In the genomic region with DNA sequence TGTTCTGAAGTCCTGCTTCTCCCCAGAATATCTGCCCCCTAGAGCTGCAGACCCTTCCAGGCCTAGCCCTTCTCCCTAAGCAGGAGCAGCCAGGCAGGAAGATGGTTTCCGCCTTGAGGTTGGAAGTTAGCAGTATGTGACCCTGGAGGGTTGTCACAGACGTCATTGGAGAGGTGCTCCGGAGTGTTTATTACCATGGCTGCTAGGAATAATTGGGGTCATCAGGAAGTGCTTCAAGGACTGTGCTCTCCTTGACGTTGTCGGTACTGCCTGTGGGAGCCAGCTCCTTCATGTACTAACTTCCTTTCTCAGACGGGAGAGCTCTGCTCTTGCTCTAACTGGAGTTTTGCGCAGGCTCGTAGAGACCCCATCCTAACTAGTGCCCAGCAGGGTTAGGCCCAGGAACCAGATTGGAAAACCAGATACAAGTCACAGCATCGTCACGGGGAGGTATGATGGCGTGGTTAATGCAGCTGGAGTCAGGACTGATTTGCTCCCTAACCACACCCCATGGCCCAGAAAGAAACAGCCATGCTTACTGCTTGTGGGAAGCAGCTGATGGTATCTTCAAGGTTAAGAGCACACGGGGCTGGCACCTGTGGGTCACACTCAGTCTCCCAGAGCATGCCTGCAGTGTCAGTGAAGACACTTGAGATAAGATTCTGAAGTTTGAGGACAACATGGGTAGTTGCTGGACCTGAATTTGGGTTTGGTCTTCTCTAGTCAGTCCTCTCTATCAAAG, we compare ENCODE assay signal across 20 cellular contexts.
DNase-seq lines count a peak whose midpoint lies in the region; ATAC-seq, FAIRE-seq and TF ChIP-seq lines count a peak whose summit lies in the region.
"Had no signal": no experiment of that assay in that cellular context is flagged by ENCODE, and none has a peak within 500 bp of the region (broad histone marks: within the 10 kb centered on the region; RNA-seq: fewer than 3 reads in every experiment).

No MANE protein-coding gene starts in this region.

- TF ChIP-seq CTCF in endothelial cell of umbilical vein (IDR thresholded peaks at IDR 0.05; ENCODE audit: extremely low read depth in 1 of 2, insufficient read depth in 1 of 2, low read depth in 1 of 2, low read length in 2 of 2) (no peak), thyroid gland (IDR thresholded peaks at IDR 0.05) (no peak)

- H3K27ac ChIP-seq in endothelial cell of umbilical vein (ENCODE audit: insufficient read depth, low read depth, low read length) (no peak overlapping the region), skeletal muscle tissue (ENCODE audit: low read depth, low read length) (peak overlapping the region; percentile 44), thyroid gland (no peak overlapping the region)
- H3K27ac ChIP-seq: body of pancreas, coronary artery, epithelial cell of prostate had no signal

- no peak overlapping the region for H3K4me3 Mint-ChIP-seq in activated naive CD4-positive, alpha-beta T cell treated with anti-CD3 and anti-CD28 coated beads, Interleukin-2, amount 50 U/mL, for 24 hours
- no peak overlapping the region for H3K4me3 Mint-ChIP-seq in T-cell
- H3K4me3 Mint-ChIP-seq: activated B cell treated with CpG ODN at 0.5 μM for 24 hours; CD4-positive, CD25-positive, alpha-beta regulatory T cell; nephron had no signal

- H3K4me1 ChIP-seq in endothelial cell of umbilical vein (ENCODE audit: control insufficient read depth, extremely low read depth, insufficient read depth, low read length), result peaks cover 11% of the 10 kb centered on the region
- H3K4me1 ChIP-seq in skeletal muscle tissue (ENCODE audit: control insufficient read depth in 3 of 3, insufficient read depth in 3 of 3, low read length in 3 of 3), result peaks cover 4 to 16% (median 7%) of the 10 kb centered on the region in 3 donors
- peaks cover 0 to 6% of the 10 kb centered on the region in 2 donors for H3K4me1 ChIP-seq in thyroid gland
- H3K4me1 ChIP-seq: body of pancreas had no signal

- no peak overlapping the region for H3K4me2 ChIP-seq in endothelial cell of umbilical vein (ENCODE audit: insufficient read depth, low read length)

- WGBS in thyroid gland, 2 donors, result 53 to 66% methylated on average over 4 to 12 of the region's 12 CpGs

- no peaks in the 10 kb centered on the region for H3K9me1 ChIP-seq in endothelial cell of umbilical vein (replicated peaks; ENCODE audit: control insufficient read depth, extremely low read depth, insufficient read depth, low read length)

- POLR2A ChIA-PET in T-cell (lab: Charles Lee) (no interaction called here), endothelial cell of umbilical vein (lab: Charles Lee) (no interaction called here)

- H2AFZ ChIP-seq in endothelial cell of umbilical vein (ENCODE audit: low read depth, low read length), result peak overlapping the region; percentile 40

- no peaks in the 10 kb centered on the region for H4K20me1 ChIP-seq in endothelial cell of umbilical vein (replicated peaks; ENCODE audit: control insufficient read depth, extremely low read depth, insufficient read depth, low read length)

- peak overlapping the region; percentile 70 for H3K27ac Mint-ChIP-seq in activated naive CD4-positive, alpha-beta T cell treated with anti-CD3 and anti-CD28 coated beads, Interleukin-2, amount 50 U/mL, for 24 hours
- H3K27ac Mint-ChIP-seq in T-cell, result peak overlapping the region; percentile 65 to 68
- H3K27ac Mint-ChIP-seq: activated B cell treated with CpG ODN at 0.5 μM for 24 hours, nephron had no signal

- no peaks in the 10 kb centered on the region for H3K27me3 ChIP-seq in endothelial cell of umbilical vein (ENCODE audit: control insufficient read depth in 2 of 2, insufficient read depth in 2 of 2, low read length in 2 of 2)
- no peaks in the 10 kb centered on the region for H3K27me3 ChIP-seq in skeletal muscle tissue (ENCODE audit: control insufficient read depth in 3 of 3, insufficient read depth in 3 of 3, low read length in 3 of 3)
- no peaks in the 10 kb centered on the region for H3K27me3 ChIP-seq in thyroid gland
- H3K27me3 ChIP-seq: body of pancreas had no signal

- no peak overlapping the region for H3K4me3 ChIP-seq in endothelial cell of umbilical vein (replicated peaks in 1 of 3; ENCODE audit: insufficient read depth in 1 of 3, low read depth in 1 of 3, low read length in 3 of 3)
- H3K4me3 ChIP-seq in skeletal muscle tissue (ENCODE audit: low read length in 3 of 3), result no peak overlapping the region
- no peak overlapping the region for H3K4me3 ChIP-seq in thyroid gland (replicated peaks in 1 of 3)
- H3K4me3 ChIP-seq: body of pancreas, coronary artery had no signal

- H3K36me3 ChIP-seq in endothelial cell of umbilical vein (ENCODE audit: control insufficient read depth in 2 of 2, extremely low read depth in 1 of 2, insufficient read depth in 2 of 2, low read length in 2 of 2) (no peaks in the 10 kb centered on the region), skeletal muscle tissue (ENCODE audit: control insufficient read depth in 3 of 3, insufficient read depth in 3 of 3, low read length in 3 of 3) (peaks cover 0 to 5% (median 5%) of the 10 kb centered on the region in 3 donors), thyroid gland (no peaks in the 10 kb centered on the region)

- H3K36me3 Mint-ChIP-seq in activated naive CD4-positive, alpha-beta T cell treated with anti-CD3 and anti-CD28 coated beads, Interleukin-2, amount 50 U/mL, for 24 hours, result peaks cover 8% of the 10 kb centered on the region
- peaks cover 11% of the 10 kb centered on the region for H3K36me3 Mint-ChIP-seq in T-cell

- no peaks in the 10 kb centered on the region for H3K79me2 ChIP-seq in endothelial cell of umbilical vein (ENCODE audit: control insufficient read depth, insufficient read depth, low read length)

- CTCF ChIA-PET in T-cell (lab: Charles Lee) (interaction anchor here in 1 of 2 donors (0.6 to 1.1 kb wide), 3 partner anchors 39 to 213 kb away, joined by 3 read pairs; no protein-coding TSS in a partner anchor), endothelial cell of umbilical vein (lab: Charles Lee) (interaction anchor here (0.5 to 4.7 kb wide), 4 partner anchors 40 to 606 kb away, joined by 3 to 41 read pairs (median 9); no protein-coding TSS in a partner anchor)

- H3K9me3 ChIP-seq in endothelial cell of umbilical vein (replicated peaks; ENCODE audit: control insufficient read depth, insufficient read depth, low read length) (no peaks in the 10 kb centered on the region), skeletal muscle tissue (ENCODE audit: control insufficient read depth in 3 of 3, low read length in 3 of 3) (peaks cover 0 to 2% (median 0%) of the 10 kb centered on the region in 3 donors), thyroid gland (no peaks in the 10 kb centered on the region)
- H3K9me3 ChIP-seq: body of pancreas had no signal

- dilution Hi-C loops in endothelial cell of umbilical vein (cut with MboI; ENCODE audit: extremely low pct_ligation_motif_present, low sequenced_read_pairs), result no loop called here

- H3K9ac ChIP-seq in endothelial cell of umbilical vein (replicated peaks; ENCODE audit: extremely low read depth, insufficient read depth, low read length) (no peak overlapping the region), skeletal muscle tissue (ENCODE audit: low read depth in 1 of 3, low read length in 3 of 3) (no peak overlapping the region)

- TF ChIP-seq POLR2A in endothelial cell of umbilical vein (IDR thresholded peaks at IDR 0.05; ENCODE audit: low read depth, low read length), result no peak
- TF ChIP-seq POLR2A in thyroid gland (IDR thresholded peaks at IDR 0.05), result no peak

- intact Hi-C loops in endothelial cell of umbilical vein (cut with micrococcal nuclease), result loop anchor here (5.0 kb wide), 1 partner anchor 190 kb away; no protein-coding TSS in a partner anchor
- intact Hi-C loops in thyroid gland (cut with DNase I), result no loop called here

- BruUV-seq in endothelial cell of umbilical vein (replicated peaks; lab: Mats Ljungman, UMichigan), result no TSS peak

- no peak for FAIRE-seq in endothelial cell of umbilical vein (lab: Jason Lieb, UNC)

- no peaks in the 10 kb centered on the region for H3K27me3 Mint-ChIP-seq in activated naive CD4-positive, alpha-beta T cell treated with anti-CD3 and anti-CD28 coated beads, Interleukin-2, amount 50 U/mL, for 24 hours
- H3K27me3 Mint-ChIP-seq in T-cell, result no peaks in the 10 kb centered on the region
- H3K27me3 Mint-ChIP-seq: activated B cell treated with CpG ODN at 0.5 μM for 24 hours; CD4-positive, CD25-positive, alpha-beta regulatory T cell had no signal

- no peak for DNase-seq in activated naive CD4-positive, alpha-beta T cell treated with Interleukin-2 at 50 U/mL for 16 hours
- DNase-seq in T-cell (peak in 8 of 34 experiments; percentile 7 to 28 (median 14)), endothelial cell of umbilical vein (ENCODE audit: low read depth, low spot score) (no peak), NCI-H1417 (lab: John Stamatoyannopoulos, UW) (no peak), thyroid gland (no peak), GM19240 (ENCODE audit: insufficient read length, low spot score) (no peak)
- DNase-seq: activated B cell treated with CpG ODN at 0.5 μM for 24 hours; activated gamma-delta T cell treated with Interleukin-2 at 50 U/mL for 16 hours; body of pancreas; CD4-positive, CD25-positive, alpha-beta regulatory T cell; MM.1S; NCI-H2029 treated with DMSO at 0.1 percent for 48 hours; NCI-H510A treated with DMSO at 0.1 percent for 48 hours; stimulated activated CD4-positive, alpha-beta T cell treated with anti-CD3 and anti-CD28 coated beads, Interleukin-15, amount 100 ng/mL, for 24 hours; stimulated activated naive CD4-positive, alpha-beta T cell treated with Interleukin-2 at 50 U/mL for 16 hours had no signal

- H3K9me3 Mint-ChIP-seq in activated naive CD4-positive, alpha-beta T cell treated with anti-CD3 and anti-CD28 coated beads, Interleukin-2, amount 50 U/mL, for 24 hours, result no peaks in the 10 kb centered on the region
- peaks cover 3 to 5% (median 3%) of the 10 kb centered on the region in 3 donors for H3K9me3 Mint-ChIP-seq in T-cell

- peak in 2 of 4 experiments; percentile 24 to 53 for ATAC-seq in T-cell (replicated peaks in 1 of 4)
- ATAC-seq: body of pancreas had no signal

- peaks cover 33% of the 10 kb centered on the region for H3K4me1 Mint-ChIP-seq in activated naive CD4-positive, alpha-beta T cell treated with anti-CD3 and anti-CD28 coated beads, Interleukin-2, amount 50 U/mL, for 24 hours
- H3K4me1 Mint-ChIP-seq in T-cell, result peaks cover 29 to 37% (median 30%) of the 10 kb centered on the region in 3 donors

TF ChIP-seq in endothelial cell of umbilical vein, 7 proteins besides CTCF, POLR2A, EP300 and RAD21:
- no peak for TF ChIP-seq JUN (IDR thresholded peaks at IDR 0.05; ENCODE audit: borderline replicate concordance, insufficient read depth, insufficient read length, low read depth)
- TF ChIP-seq FOS (IDR thresholded peaks at IDR 0.05; ENCODE audit: borderline replicate concordance, insufficient read depth, low read length), result no peak
- no peak for TF ChIP-seq EZH2 (IDR thresholded peaks at IDR 0.05; ENCODE audit: borderline replicate concordance, low read depth, low read length, severe bottlenecking)
TF ChIP-seq in endothelial cell of umbilical vein: peak in this region for 0.
